ENCODE assay signal across 8 cellular contexts in the genomic region with DNA sequence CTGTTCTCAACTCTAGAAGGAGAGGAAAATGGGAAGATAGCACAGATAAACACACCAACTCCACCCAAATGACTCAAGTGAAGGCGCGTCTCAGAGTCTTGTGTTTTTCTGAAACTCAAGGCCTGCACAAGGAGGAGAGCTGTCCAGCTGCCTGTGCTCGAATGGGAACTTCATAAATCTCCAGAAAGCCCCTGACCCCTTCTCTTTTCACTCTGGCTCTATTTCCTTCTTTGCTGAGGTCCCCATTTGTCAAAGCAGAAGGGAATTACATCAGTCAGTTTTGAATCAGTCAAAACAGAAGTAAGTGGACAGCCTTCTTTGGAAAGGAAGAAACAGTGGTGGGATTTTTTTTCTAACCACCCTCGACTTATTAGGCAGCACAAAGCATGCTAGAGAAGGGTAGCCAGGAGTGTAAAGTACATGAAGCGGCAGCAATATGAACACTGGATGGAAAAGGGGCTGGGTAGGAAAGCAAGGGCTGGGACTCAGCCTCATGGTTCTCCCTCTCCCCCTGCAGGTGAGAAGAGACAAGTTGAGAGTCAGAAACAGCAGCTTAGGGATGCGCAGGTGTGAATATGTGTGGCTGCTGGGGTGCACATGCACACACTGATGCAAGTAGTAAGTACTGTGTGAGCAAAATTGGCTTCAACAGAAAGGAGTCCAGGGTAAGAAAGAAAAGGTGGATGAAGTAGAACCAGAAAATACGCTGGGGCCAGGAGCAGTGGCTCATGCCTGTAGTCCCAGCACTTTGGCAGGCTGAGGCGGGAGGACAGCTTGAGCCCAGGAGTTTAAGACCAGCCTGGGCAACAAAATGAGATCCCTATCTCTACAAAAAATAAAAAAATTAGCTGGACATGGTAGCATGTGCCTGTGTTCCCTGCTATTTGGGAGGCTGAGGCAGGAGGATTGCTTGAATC. TPM values are rescaled to one million over a fixed set of nuclear protein-coding genes. Genes with fewer than 3 reads are reported as not detected.
DNase-seq lines count a peak whose midpoint lies in the region; ATAC-seq and TF ChIP-seq lines count a peak whose summit lies in the region.

No MANE protein-coding gene starts in this region.

- no peaks in the 10 kb centered on the region for H3K9me3 ChIP-seq in OCI-LY7 (ENCODE audit: low read length)
- no peaks in the 10 kb centered on the region for H3K9me3 ChIP-seq in upper lobe of right lung
- H3K9me3 ChIP-seq in ascending aorta: no peaks in the 10 kb centered on the region

- TF ChIP-seq CTCF in OCI-LY7 (conservative IDR thresholded peaks at IDR 0.05; ENCODE audit: low read length): peak; percentile 69
- no peak for TF ChIP-seq CTCF in upper lobe of right lung (IDR thresholded peaks at IDR 0.05)
- TF ChIP-seq CTCF in ascending aorta (IDR thresholded peaks at IDR 0.05): peak in 1 of 3 experiments; percentile 7

- no peaks in the 10 kb centered on the region for H4K20me1 ChIP-seq in OCI-LY7 (ENCODE audit: insufficient read depth, low read length)

- no peak overlapping the region for H3K4me2 ChIP-seq in OCI-LY7 (ENCODE audit: low read length)

- H3K4me1 ChIP-seq in OCI-LY7 (ENCODE audit: insufficient read depth, low read length, poor library complexity, severe bottlenecking) (no peaks in the 10 kb centered on the region), upper lobe of right lung (no peaks in the 10 kb centered on the region), ascending aorta (no peaks in the 10 kb centered on the region)

- POLR2A ChIA-PET in OCI-LY7 (lab: Charles Lee): interaction anchor here (0.7 kb wide), 1 partner anchor 11 kb away, joined by 3 read pairs; no protein-coding TSS in a partner anchor

- H3K9me2 ChIP-seq in OCI-LY7 (ENCODE audit: insufficient read depth, low read length): no peaks in the 10 kb centered on the region

- intact Hi-C loops in OCI-LY7 (cut with micrococcal nuclease; ENCODE audit: unreplicated experiment): loop anchor here (1.0 kb wide), 1 partner anchor 187 kb away; the partner anchor contains the start of gene EPHB3
- intact Hi-C loops in upper lobe of right lung (cut with DNase I): no loop called here
- intact Hi-C loops in ascending aorta (cut with DNase I): no loop called here

- DNase-seq in DMS53 (lab: John Stamatoyannopoulos, UW): peak; percentile 59
- DNase-seq in DMS53 treated with DMSO at 0.1 percent for 48 hours (lab: John Stamatoyannopoulos, UW; ENCODE audit: unreplicated experiment): no peak
- DNase-seq in OCI-LY7 (ENCODE audit: low spot score): peak; percentile 35
- peak; percentile 46 for DNase-seq in globus pallidus (ENCODE audit: low spot score)
- no peak for DNase-seq in upper lobe of right lung
- DNase-seq in activated CD8-positive, alpha-beta memory T cell treated with anti-CD3 and anti-CD28 coated beads, Interleukin-2, amount 50 U/mL, for 4 hours: no peak
- DNase-seq in ascending aorta (ENCODE audit: low spot score in 2 of 2): no peak

- H3K36me3 ChIP-seq in OCI-LY7 (ENCODE audit: insufficient read depth, low read length) (no peaks in the 10 kb centered on the region), upper lobe of right lung (no peaks in the 10 kb centered on the region), ascending aorta (no peaks in the 10 kb centered on the region)

- no TSS peak for BruUV-seq in OCI-LY7 (replicated peaks; lab: Mats Ljungman, UMichigan)

- H3K27me3 ChIP-seq in upper lobe of right lung (no peaks in the 10 kb centered on the region), ascending aorta (no peaks in the 10 kb centered on the region)

- H3K27ac ChIP-seq in OCI-LY7 (ENCODE audit: low read depth, low read length, poor library complexity, severe bottlenecking): no peak overlapping the region
- H3K27ac ChIP-seq in upper lobe of right lung: no peak overlapping the region
- no peak overlapping the region for H3K27ac ChIP-seq in ascending aorta

- ATAC-seq in HG02588 (IDR thresholded peaks at IDR 0.05; ENCODE audit: unreplicated experiment): peak; percentile 62
- peak; percentile 24 for ATAC-seq in upper lobe of right lung

- H3K79me2 ChIP-seq in OCI-LY7 (ENCODE audit: insufficient read depth, low read depth, low read length): no peaks in the 10 kb centered on the region

- H3K4me3 ChIP-seq in OCI-LY7 (ENCODE audit: low read depth, low read length, poor library complexity, severe bottlenecking) (no peak overlapping the region), upper lobe of right lung (no peak overlapping the region), ascending aorta (no peak overlapping the region)

- CTCF ChIA-PET in OCI-LY7 (lab: Charles Lee; ENCODE audit: unreplicated experiment): interaction anchor here (0.6 kb wide), 1 partner anchor 171 kb away, joined by 3 read pairs; no protein-coding TSS in a partner anchor

- H2AFZ ChIP-seq in OCI-LY7 (ENCODE audit: low read length): no peak overlapping the region

RNA-seq across cellular contexts. Expression of gene MAGEF1, which starts 36.6 kb away (rescaled TPM):
- total RNA-seq in OCI-LY7 (2014; rRNA removed; shearing (Covaris generic)): 29.2 and 33.2 TPM in 2 replicates
- 45.0 and 47.8 TPM in 2 replicates for total RNA-seq in OCI-LY7 (2022)
- 30.3 TPM for total RNA-seq in upper lobe of right lung
- 5.2 TPM for total RNA-seq in ascending aorta

Comparison
In these comparisons a context has a peak if more than half of its experiments do, and no peak if none do; other contexts are left out.
1. DNase-seq: peak in DMS53 (single experiment), OCI-LY7 (single experiment) and globus pallidus (single experiment); none in DMS53 treated with DMSO at 0.1 percent for 48 hours (single experiment), upper lobe of right lung (single experiment), activated CD8-positive, alpha-beta memory T cell treated with anti-CD3 and anti-CD28 coated beads, Interleukin-2, amount 50 U/mL, for 4 hours (single experiment) and ascending aorta (0 of 2).